In genomic region chr11:13649619-13650018, GRCh38 we compare ENCODE assay signal across 34 cellular contexts.
"Had no signal": no experiment of that assay in that cellular context is flagged by ENCODE, and none has a peak within 500 bp of the region (broad histone marks: within the 10 kb centered on the region; RNA-seq: fewer than 3 reads in every experiment).

No MANE protein-coding gene starts in this region.

- H3K9me3 ChIP-seq: adrenal gland, ascending aorta, body of pancreas, breast epithelium had no signal

- H3K36me3 ChIP-seq: adrenal gland, ascending aorta, brain microvascular endothelial cell, breast epithelium, cardiac muscle cell had no signal

- FAIRE-seq: astrocyte, bronchial epithelial cell had no signal

- H3K27me3 ChIP-seq: adrenal gland, ascending aorta, body of pancreas, brain microvascular endothelial cell, breast epithelium, cardiac muscle cell had no signal

- ATAC-seq: activated naive CD4-positive, alpha-beta T cell treated with anti-CD3 and anti-CD28 coated beads, Interleukin-2, amount 50 U/mL, for 72 hours; activated naive CD8-positive, alpha-beta T cell treated with anti-CD3 and anti-CD28 coated beads, Interleukin-2, amount 50 U/mL, for 24 hours; activated T-cell treated with anti-CD3 and anti-CD28 coated beads, Interleukin-2, amount 50 U/mL, for 4 hours; activated T-cell treated with anti-CD3 and anti-CD28 coated beads, Interleukin-2, amount 50 U/mL, for 72 hours; activated T-helper 17 cell treated with anti-CD3 and anti-CD28 coated beads, Interleukin-2, amount 50 U/mL, for 72 hours; body of pancreas had no signal

- DNase-seq: activated effector memory CD4-positive, alpha-beta T cell treated with anti-CD3 and anti-CD28 coated beads, Interleukin-2, amount 50 U/mL, for 16 hours; activated effector memory CD4-positive, alpha-beta T cell treated with Interleukin-2 at 50 U/mL for 16 hours; activated gamma-delta T cell; activated gamma-delta T cell treated with Interleukin-2 at 50 U/mL for 16 hours; activated naive CD4-positive, alpha-beta T cell; activated naive CD4-positive, alpha-beta T cell treated with anti-CD3 and anti-CD28 coated beads for 36 hours; activated naive CD4-positive, alpha-beta T cell treated with anti-CD3 and anti-CD28 coated beads, Interleukin-2, amount 10 ng/mL, durations not matched to agents 7 days and 5 days; activated naive CD4-positive, alpha-beta T cell treated with anti-CD3 and anti-CD28 coated beads, Interleukin-2, amount 50 U/mL, for 16 hours; activated naive CD4-positive, alpha-beta T cell treated with Interleukin-2 at 50 U/mL for 16 hours; activated naive CD8-positive, alpha-beta T cell treated with anti-CD3 and anti-CD28 coated beads for 36 hours; activated naive CD8-positive, alpha-beta T cell treated with anti-CD3 and anti-CD28 coated beads, Interleukin-2, amount 10 ng/mL, durations not matched to agents 7 days and 5 days; activated naive CD8-positive, alpha-beta T cell treated with anti-CD3 and anti-CD28 coated beads, Interleukin-2, amount 50 U/mL, for 24 hours; activated T-cell treated with anti-CD3 and anti-CD28 coated beads, Interleukin-2, amount 50 U/mL, for 1 hour; activated T-cell treated with anti-CD3 and anti-CD28 coated beads, Interleukin-2, amount 50 U/mL, for 24 hours; activated T-cell treated with anti-CD3 and anti-CD28 coated beads, Interleukin-2, amount 50 U/mL, for 4 hours; activated T-cell treated with anti-CD3 and anti-CD28 coated beads, Interleukin-2, amount 50 U/mL, for 48 hours; activated T-cell treated with anti-CD3 and anti-CD28 coated beads, Interleukin-2, amount 50 U/mL, for 72 hours; adrenal gland; amniotic stem cell; amygdala; anterior cingulate cortex; aorta; body of pancreas; brain microvascular endothelial cell; caudate nucleus; central memory CD4-positive, alpha-beta T cell; cerebellar nuclear complex had no signal

- H3K4me1 ChIP-seq: adrenal gland, ascending aorta, breast epithelium had no signal

- H3K4me3 ChIP-seq: adrenal gland, ascending aorta, body of pancreas, breast epithelium, cardiac muscle cell had no signal

- H3K27ac ChIP-seq: adrenal gland, ascending aorta, body of pancreas, brain microvascular endothelial cell, breast epithelium, cardiac muscle cell had no signal
